Comparison of ENCODE assay signal across 1 cellular context in the genomic region with DNA sequence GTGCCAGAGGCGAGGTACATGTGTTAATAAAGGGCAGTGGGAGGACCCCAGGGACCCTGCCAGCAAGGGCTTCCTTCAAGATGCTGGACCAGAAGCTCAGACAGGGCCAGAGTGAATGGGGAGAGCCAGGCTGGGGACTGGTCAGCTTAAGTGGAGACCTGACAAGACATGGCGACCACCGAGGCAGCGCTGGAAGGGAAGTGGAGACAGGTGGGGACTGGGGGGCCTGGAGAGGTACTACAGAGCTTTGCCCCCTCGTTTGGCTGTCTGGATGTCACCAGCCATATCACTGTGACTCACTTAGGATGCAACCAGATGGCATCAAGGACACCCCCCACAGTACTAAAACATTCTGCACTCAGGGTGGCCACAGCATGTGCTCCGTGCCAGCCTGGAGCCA.
TF ChIP-seq lines count a peak whose summit lies in the region.

No MANE protein-coding gene starts in this region.

TF ChIP-seq in H1, 55 proteins besides CTCF, POLR2A, EP300 and RAD21:
- no peak for TF ChIP-seq POLR2AphosphoS5 (IDR thresholded peaks at IDR 0.05; ENCODE audit: low read depth, low read length)
- TF ChIP-seq, protein P1, sequence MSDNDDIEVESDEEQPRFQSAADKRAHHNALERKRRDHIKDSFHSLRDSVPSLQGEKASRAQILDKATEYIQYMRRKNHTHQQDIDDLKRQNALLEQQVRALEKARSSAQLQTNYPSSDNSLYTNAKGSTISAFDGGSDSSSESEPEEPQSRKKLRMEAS (IDR thresholded peaks at IDR 0.05): no peak
- no peak for TF ChIP-seq CHD1 (IDR thresholded peaks at IDR 0.05; ENCODE audit: low read depth, low read length)
- TF ChIP-seq SRF (IDR thresholded peaks at IDR 0.05; ENCODE audit: low read depth, low read length): no peak
- TF ChIP-seq CEBPB (IDR thresholded peaks at IDR 0.05; ENCODE audit: low read depth, low read length): no peak
- no peak for TF ChIP-seq KDM4A (IDR thresholded peaks at IDR 0.05; ENCODE audit: low read depth, low read length, severe bottlenecking)
TF ChIP-seq in H1: peak in this region for 0.
